ENCODE assay signal across 1 cellular context in the genomic region with DNA sequence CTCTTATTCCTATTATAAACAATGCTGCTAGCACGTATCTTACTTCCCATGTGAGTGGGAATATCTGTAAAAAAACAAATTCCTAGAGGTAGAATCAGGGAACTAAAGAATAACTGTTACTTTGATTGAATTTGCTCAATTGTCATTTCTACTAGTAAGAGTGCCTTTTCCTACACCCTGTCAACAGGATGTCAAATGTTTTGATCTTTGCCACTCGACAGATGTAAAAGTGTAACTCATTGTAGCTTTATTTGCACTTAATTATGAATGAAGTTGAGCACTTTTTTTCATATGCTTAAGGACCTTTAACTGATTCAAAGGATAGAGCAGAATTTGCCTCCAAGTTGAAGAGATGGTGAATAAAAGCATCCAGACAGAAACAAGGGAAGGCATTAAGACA.
TF ChIP-seq lines count a peak whose summit lies in the region.

No MANE protein-coding gene starts in this region.

TF ChIP-seq in K562, 482 proteins besides CTCF, POLR2A, EP300 and RAD21 (continued from another document):
- TF ChIP-seq ZNF764 (CRISPR knock-in tag; IDR thresholded peaks at IDR 0.05; ENCODE audit: low read depth) (no peak), ZNF212 (CRISPR knock-in tag; IDR thresholded peaks at IDR 0.05) (no peak)
